In the genomic region with DNA sequence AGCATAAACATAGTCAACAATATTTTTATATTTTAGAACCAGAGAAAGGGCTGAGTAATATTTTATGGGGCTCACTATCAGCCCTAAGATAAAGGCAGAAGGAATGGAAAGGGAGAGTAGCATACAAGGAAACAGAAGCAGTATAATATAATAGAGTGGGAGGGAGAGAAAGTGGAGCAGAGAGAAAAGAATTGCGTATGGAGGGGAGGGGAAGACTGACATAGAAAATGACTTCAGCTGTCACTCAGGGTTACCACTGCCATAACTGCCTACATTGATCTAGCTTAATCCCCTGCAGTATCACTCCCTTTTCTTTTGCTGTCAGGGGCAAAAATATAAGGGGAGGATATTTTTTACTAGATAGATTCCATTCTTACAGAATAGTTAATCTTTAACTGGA, we compare ENCODE assay signal across 22 cellular contexts.
DNase-seq lines count a peak whose midpoint lies in the region; ATAC-seq, FAIRE-seq and TF ChIP-seq lines count a peak whose summit lies in the region.
"Had no signal": no experiment of that assay in that cellular context is flagged by ENCODE, and none has a peak within 500 bp of the region (broad histone marks: within the 10 kb centered on the region; RNA-seq: fewer than 3 reads in every experiment).

No MANE protein-coding gene starts in this region.

- peak; percentile 0 for DNase-seq in NCI-H2227 treated with DMSO at 0.1 percent for 48 hours (lab: John Stamatoyannopoulos, UW)
- DNase-seq in NCI-H2227 (lab: John Stamatoyannopoulos, UW; ENCODE audit: unreplicated experiment) = no peak
- no peak for DNase-seq in PC-3
- no peak for DNase-seq in neuronal stem cell (ENCODE audit: low spot score)
- DNase-seq in G401 (ENCODE audit: low spot score) = no peak
- no peak for DNase-seq in NCI-H510A treated with DMSO at 0.1 percent for 48 hours (lab: John Stamatoyannopoulos, UW)
- DNase-seq in NCI-H2171 (lab: John Stamatoyannopoulos, UW) = no peak
- no peak for DNase-seq in urothelium cell line (ENCODE audit: low spot score)
- DNase-seq: 8988T; CD4-positive, alpha-beta T cell; DMS79; Karpas-422; NCI-H1092; NCI-H1417 treated with DMSO at 0.1 percent for 48 hours; NCI-H187 treated with DMSO at 0.1 percent for 48 hours; NCI-H446 treated with DMSO at 0.1 percent for 48 hours; Right ventricle myocardium superior; RPMI8226 had no signal

- H3K4me3 ChIP-seq in PC-3 (ENCODE audit: low read length) (no peak overlapping the region), neuronal stem cell (ENCODE audit: low read length in 2 of 2) (no peak overlapping the region)
- H3K4me3 ChIP-seq: BLaER1 treated with 17β-estradiol and CSF1 and Interleukin-3, amounts not matched to agents 10 nM and 100 nM; SJSA1 had no signal

- no peak overlapping the region for H2BK5ac ChIP-seq in neuronal stem cell (ENCODE audit: low read length)

- H3K18ac ChIP-seq in neuronal stem cell (ENCODE audit: low read length) = no peak overlapping the region

- H2AFZ ChIP-seq in PC-3 (ENCODE audit: low read length) (no peak overlapping the region), neuronal stem cell (ENCODE audit: low read length) (peak overlapping the region; percentile 45)

- intact Hi-C loops in PC-3 (cut with micrococcal nuclease) = no loop called here

- POLR2A ChIA-PET in PC-3 (lab: Charles Lee; ENCODE audit: unreplicated experiment) = no interaction called here

- no TSS peak for BruUV-seq in PC-3 (replicated peaks; lab: Mats Ljungman, UMichigan)

- H2BK15ac ChIP-seq in neuronal stem cell (ENCODE audit: low read length) = no peak overlapping the region

- ATAC-seq in PC-3 = peak; percentile 48; the same call in 1 of the 2 replicates
- ATAC-seq: HCT116, HepG2 had no signal

- no peaks in the 10 kb centered on the region for H3K79me1 ChIP-seq in neuronal stem cell (ENCODE audit: low read depth, low read length)

- no peak overlapping the region for H3K23ac ChIP-seq in neuronal stem cell (ENCODE audit: low read depth, low read length, poor library complexity)

- no peak overlapping the region for H3K14ac ChIP-seq in neuronal stem cell (ENCODE audit: low read length)

- H2AK5ac ChIP-seq in neuronal stem cell (ENCODE audit: low read depth, low read length) = no peak overlapping the region

- no peaks in the 10 kb centered on the region for H4K20me1 ChIP-seq in PC-3 (ENCODE audit: low read length)
- H4K20me1 ChIP-seq: BLaER1 treated with 17β-estradiol and CSF1 and Interleukin-3, amounts not matched to agents 10 nM and 100 nM had no signal

- no peak overlapping the region for H4K8ac ChIP-seq in neuronal stem cell (ENCODE audit: low read depth, low read length)

- H3K9ac ChIP-seq in PC-3 (ENCODE audit: low read length) = no peak overlapping the region
- no peak overlapping the region for H3K9ac ChIP-seq in neuronal stem cell (ENCODE audit: low read depth, low read length, poor library complexity)
- H3K9ac ChIP-seq: BLaER1 treated with 17β-estradiol and CSF1 and Interleukin-3, amounts not matched to agents 10 nM and 100 nM had no signal

- H2BK12ac ChIP-seq in neuronal stem cell (ENCODE audit: low read length) = no peak overlapping the region

- no peaks in the 10 kb centered on the region for H3F3A ChIP-seq in PC-3 (ENCODE audit: low read length, unreplicated experiment)

- no peak overlapping the region for H2BK120ac ChIP-seq in neuronal stem cell (ENCODE audit: low read depth, low read length)

- H4K91ac ChIP-seq in neuronal stem cell (ENCODE audit: low read depth, low read length, poor library complexity) = no peak overlapping the region

- H3K27ac ChIP-seq in PC-3 (ENCODE audit: low read length) = no peak overlapping the region
- no peak overlapping the region for H3K27ac ChIP-seq in neuronal stem cell (replicated peaks; ENCODE audit: low read length)
- H3K27ac ChIP-seq: SJSA1 had no signal

- CTCF ChIA-PET in PC-3 (lab: Charles Lee) = no interaction called here

- no CpG with 5 or more reads among the region's 1 CpG for WGBS in neuronal stem cell (ENCODE audit: extremely low coverage in 2 of 2, insufficient read length in 2 of 2, insufficient replicate concordance in 1 of 2), 2 donors

- H3K27me3 ChIP-seq in PC-3 (ENCODE audit: low read length) = no peaks in the 10 kb centered on the region
- no peaks in the 10 kb centered on the region for H3K27me3 ChIP-seq in neuronal stem cell (ENCODE audit: control insufficient read depth in 3 of 3, insufficient read depth in 3 of 3, low read depth in 1 of 3, low read length in 3 of 3)
- H3K27me3 ChIP-seq: BLaER1 treated with 17β-estradiol and CSF1 and Interleukin-3, amounts not matched to agents 10 nM and 100 nM; SJSA1 had no signal

- no peaks in the 10 kb centered on the region for H3K9me2 ChIP-seq in PC-3 (replicated peaks; ENCODE audit: low read length)

- no peak for FAIRE-seq in urothelium cell line (lab: Jason Lieb, UNC)
- FAIRE-seq: HepG2 had no signal

- in situ Hi-C loops in G401 (cut with HindIII; ENCODE audit: low sequenced_read_pairs) = no loop called here

- no peak for TF ChIP-seq CTCF in PC-3 (conservative IDR thresholded peaks at IDR 0.05; ENCODE audit: low read depth, low read length)

- H3K4me1 ChIP-seq in PC-3 (ENCODE audit: insufficient read depth, low read length) (no peaks in the 10 kb centered on the region), neuronal stem cell (ENCODE audit: control insufficient read depth in 2 of 2, insufficient read depth in 1 of 2, low read depth in 1 of 2, low read length in 2 of 2) (peaks cover 0 to 1% of the 10 kb centered on the region in 2 donors)
- H3K4me1 ChIP-seq: SJSA1 had no signal

- H3K36me3 ChIP-seq in PC-3 (ENCODE audit: low read depth, low read length) (no peaks in the 10 kb centered on the region), neuronal stem cell (replicated peaks in 1 of 2; ENCODE audit: control insufficient read depth in 2 of 2, insufficient read depth in 2 of 2, low read length in 2 of 2) (no peaks in the 10 kb centered on the region)
- H3K36me3 ChIP-seq: BLaER1 treated with 17β-estradiol and CSF1 and Interleukin-3, amounts not matched to agents 10 nM and 100 nM; SJSA1 had no signal

- H3K9me3 ChIP-seq in PC-3 (ENCODE audit: low read length) (no peaks in the 10 kb centered on the region), neuronal stem cell (replicated peaks in 1 of 2; ENCODE audit: control insufficient read depth in 2 of 2, insufficient read depth in 1 of 2, low read depth in 1 of 2, low read length in 2 of 2) (no peaks in the 10 kb centered on the region)
- H3K9me3 ChIP-seq: SJSA1 had no signal

- no peaks in the 10 kb centered on the region for H3K79me2 ChIP-seq in PC-3 (ENCODE audit: low read length)

- H3K4me2 ChIP-seq in PC-3 (ENCODE audit: low read length) (no peak overlapping the region), neuronal stem cell (ENCODE audit: insufficient read depth, low read length, poor library complexity, severe bottlenecking) (no peak overlapping the region)

- H3K4ac ChIP-seq in neuronal stem cell (ENCODE audit: low read length) = no peak overlapping the region
